In the genomic region with DNA sequence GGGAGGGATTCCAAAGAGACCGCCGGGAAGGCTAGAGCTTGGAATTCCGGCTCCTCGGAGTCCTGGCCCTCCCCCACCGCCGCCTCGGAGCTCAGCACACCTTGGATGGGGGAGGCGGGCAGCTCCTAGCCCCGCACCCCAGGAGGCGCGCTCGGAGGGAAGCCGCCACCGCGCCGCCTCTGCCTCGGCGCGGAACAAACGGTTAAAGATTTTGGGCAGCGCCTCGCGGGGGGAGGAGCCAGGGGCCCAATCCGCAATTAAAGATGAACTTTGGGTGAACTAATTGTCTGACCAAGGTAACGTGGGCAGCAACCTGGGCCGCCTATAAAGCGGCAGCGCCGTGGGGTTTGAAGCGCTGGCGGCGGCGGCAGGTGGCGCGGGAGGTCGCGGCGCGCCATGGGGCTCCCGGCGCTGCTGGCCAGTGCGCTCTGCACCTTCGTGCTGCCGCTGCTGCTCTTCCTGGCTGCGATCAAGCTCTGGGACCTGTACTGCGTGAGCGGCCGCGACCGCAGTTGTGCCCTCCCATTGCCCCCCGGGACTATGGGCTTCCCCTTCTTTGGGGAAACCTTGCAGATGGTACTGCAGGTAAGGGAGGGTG, we compare ENCODE assay signal across 1 cellular context.
TF ChIP-seq lines count a peak whose summit lies in the region.

Gene CYP26A1 (plus strand): TSS at position 355 of the 598 bp plus-strand sequence. CDS start 42 bp downstream, at position 397.

TF ChIP-seq in HepG2, 621 proteins besides CTCF, POLR2A, EP300 and RAD21 (continued from another document and continues in another):
- TF ChIP-seq, protein P1, sequence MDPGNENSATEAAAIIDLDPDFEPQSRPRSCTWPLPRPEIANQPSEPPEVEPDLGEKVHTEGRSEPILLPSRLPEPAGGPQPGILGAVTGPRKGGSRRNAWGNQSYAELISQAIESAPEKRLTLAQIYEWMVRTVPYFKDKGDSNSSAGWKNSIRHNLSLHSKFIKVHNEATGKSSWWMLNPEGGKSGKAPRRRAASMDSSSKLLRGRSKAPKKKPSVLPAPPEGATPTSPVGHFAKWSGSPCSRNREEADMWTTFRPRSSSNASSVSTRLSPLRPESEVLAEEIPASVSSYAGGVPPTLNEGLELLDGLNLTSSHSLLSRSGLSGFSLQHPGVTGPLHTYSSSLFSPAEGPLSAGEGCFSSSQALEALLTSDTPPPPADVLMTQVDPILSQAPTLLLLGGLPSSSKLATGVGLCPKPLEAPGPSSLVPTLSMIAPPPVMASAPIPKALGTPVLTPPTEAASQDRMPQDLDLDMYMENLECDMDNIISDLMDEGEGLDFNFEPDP (CRISPR knock-in tag; conservative IDR thresholded peaks at IDR 0.05) = no peak
- TF ChIP-seq ZNF740 (CRISPR knock-in tag; IDR thresholded peaks at IDR 0.05) (no peak), PCBP2 (optimal IDR thresholded peaks at IDR 0.05; ENCODE audit: low read depth, low read length, poor library complexity, severe bottlenecking) (no peak), ZNF552 (CRISPR knock-in tag; IDR thresholded peaks at IDR 0.05; ENCODE audit: borderline replicate concordance) (no peak), DMAP1 (CRISPR knock-in tag; IDR thresholded peaks at IDR 0.05) (no peak), RARA (CRISPR knock-in tag; IDR thresholded peaks at IDR 0.05) (0 out of 2 replicates have a peak, but pooled peaks have one; percentile 12), ZNF414 (CRISPR knock-in tag; IDR thresholded peaks at IDR 0.05) (no peak), ZNF816 (CRISPR knock-in tag; IDR thresholded peaks at IDR 0.05; ENCODE audit: borderline replicate concordance) (no peak), JUN (CRISPR knock-in tag; IDR thresholded peaks at IDR 0.05) (no peak), HMG20A (CRISPR knock-in tag; IDR thresholded peaks at IDR 0.05; ENCODE audit: borderline replicate concordance) (no peak), ZNF687 (CRISPR knock-in tag; IDR thresholded peaks at IDR 0.05) (peak; percentile 54), HNRNPLL (IDR thresholded peaks at IDR 0.05; ENCODE audit: low read depth, low read length, poor library complexity, severe bottlenecking) (peak; percentile 56), HNRNPK (IDR thresholded peaks at IDR 0.05; ENCODE audit: low read depth, low read length, poor library complexity, severe bottlenecking) (no peak), AGO1 (IDR thresholded peaks at IDR 0.05; ENCODE audit: low read depth, low read length, poor library complexity, severe bottlenecking) (no peak), RBFOX2 (IDR thresholded peaks at IDR 0.05; ENCODE audit: low read depth, low read length) (0 out of 2 replicates have a peak, but pooled peaks have one; percentile 24), PHF8 (CRISPR knock-in tag; IDR thresholded peaks at IDR 0.05) (no peak), ZNF20 (CRISPR knock-in tag; IDR thresholded peaks at IDR 0.05) (no peak), TSC22D2 (CRISPR knock-in tag; IDR thresholded peaks at IDR 0.05; ENCODE audit: borderline replicate concordance) (no peak), NFRKB (IDR thresholded peaks at IDR 0.05) (no peak), ZFX (CRISPR knock-in tag; IDR thresholded peaks at IDR 0.05; ENCODE audit: low read depth) (no peak), GTF3A (CRISPR knock-in tag; conservative IDR thresholded peaks at IDR 0.05) (no peak), ZNF124 (CRISPR knock-in tag; IDR thresholded peaks at IDR 0.05) (no peak), THYN1 (CRISPR knock-in tag; IDR thresholded peaks at IDR 0.05; ENCODE audit: borderline replicate concordance, low read depth) (no peak), RFX3 (CRISPR knock-in tag; IDR thresholded peaks at IDR 0.05) (no peak), HOXD1 (CRISPR knock-in tag; IDR thresholded peaks at IDR 0.05) (no peak), FOXP1 (IDR thresholded peaks at IDR 0.05) (no peak), FOXP1 (CRISPR knock-in tag; IDR thresholded peaks at IDR 0.05) (no peak), ZBTB44 (CRISPR knock-in tag; IDR thresholded peaks at IDR 0.05) (no peak), DR1 (CRISPR knock-in tag; IDR thresholded peaks at IDR 0.05) (no peak), RELA (CRISPR knock-in tag; IDR thresholded peaks at IDR 0.05) (no peak), ZBTB25 (CRISPR knock-in tag; IDR thresholded peaks at IDR 0.05) (no peak), ZMAT3 (CRISPR knock-in tag; conservative IDR thresholded peaks at IDR 0.05) (no peak), ZNF788 (CRISPR knock-in tag; IDR thresholded peaks at IDR 0.05; ENCODE audit: borderline replicate concordance) (no peak)
- TF ChIP-seq, protein P2, sequence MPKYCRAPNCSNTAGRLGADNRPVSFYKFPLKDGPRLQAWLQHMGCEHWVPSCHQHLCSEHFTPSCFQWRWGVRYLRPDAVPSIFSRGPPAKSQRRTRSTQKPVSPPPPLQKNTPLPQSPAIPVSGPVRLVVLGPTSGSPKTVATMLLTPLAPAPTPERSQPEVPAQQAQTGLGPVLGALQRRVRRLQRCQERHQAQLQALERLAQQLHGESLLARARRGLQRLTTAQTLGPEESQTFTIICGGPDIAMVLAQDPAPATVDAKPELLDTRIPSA (CRISPR knock-in tag; IDR thresholded peaks at IDR 0.05; ENCODE audit: borderline replicate concordance) = no peak
- TF ChIP-seq, protein P3, sequence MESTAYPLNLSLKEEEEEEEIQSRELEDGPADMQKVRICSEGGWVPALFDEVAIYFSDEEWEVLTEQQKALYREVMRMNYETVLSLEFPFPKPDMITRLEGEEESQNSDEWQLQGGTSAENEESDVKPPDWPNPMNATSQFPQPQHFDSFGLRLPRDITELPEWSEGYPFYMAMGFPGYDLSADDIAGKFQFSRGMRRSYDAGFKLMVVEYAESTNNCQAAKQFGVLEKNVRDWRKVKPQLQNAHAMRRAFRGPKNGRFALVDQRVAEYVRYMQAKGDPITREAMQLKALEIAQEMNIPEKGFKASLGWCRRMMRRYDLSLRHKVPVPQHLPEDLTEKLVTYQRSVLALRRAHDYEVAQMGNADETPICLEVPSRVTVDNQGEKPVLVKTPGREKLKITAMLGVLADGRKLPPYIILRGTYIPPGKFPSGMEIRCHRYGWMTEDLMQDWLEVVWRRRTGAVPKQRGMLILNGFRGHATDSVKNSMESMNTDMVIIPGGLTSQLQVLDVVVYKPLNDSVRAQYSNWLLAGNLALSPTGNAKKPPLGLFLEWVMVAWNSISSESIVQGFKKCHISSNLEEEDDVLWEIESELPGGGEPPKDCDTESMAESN (CRISPR knock-in tag; conservative IDR thresholded peaks at IDR 0.05) = no peak
- TF ChIP-seq, protein P4, sequence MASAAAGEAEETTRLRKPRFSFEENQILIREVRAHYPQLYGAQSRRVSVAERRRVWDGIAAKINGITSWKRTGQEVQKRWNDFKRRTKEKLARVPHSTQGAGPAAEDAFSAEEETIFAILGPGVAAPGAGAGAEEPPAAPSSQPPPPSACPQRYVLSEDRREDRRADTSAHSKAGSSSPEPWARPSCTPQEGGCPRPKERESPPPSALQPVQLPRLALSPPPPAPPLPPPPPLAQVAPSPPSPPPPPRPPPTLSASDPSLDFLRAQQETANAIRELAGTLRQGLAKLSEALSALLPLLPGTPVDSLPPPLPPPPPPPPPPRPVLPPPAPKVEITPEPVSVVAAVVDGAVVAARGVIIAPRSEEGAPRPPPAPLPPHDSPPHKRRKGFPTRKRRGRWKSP (CRISPR knock-in tag; IDR thresholded peaks at IDR 0.05) = peak; percentile 88
- TF ChIP-seq, protein P5, sequence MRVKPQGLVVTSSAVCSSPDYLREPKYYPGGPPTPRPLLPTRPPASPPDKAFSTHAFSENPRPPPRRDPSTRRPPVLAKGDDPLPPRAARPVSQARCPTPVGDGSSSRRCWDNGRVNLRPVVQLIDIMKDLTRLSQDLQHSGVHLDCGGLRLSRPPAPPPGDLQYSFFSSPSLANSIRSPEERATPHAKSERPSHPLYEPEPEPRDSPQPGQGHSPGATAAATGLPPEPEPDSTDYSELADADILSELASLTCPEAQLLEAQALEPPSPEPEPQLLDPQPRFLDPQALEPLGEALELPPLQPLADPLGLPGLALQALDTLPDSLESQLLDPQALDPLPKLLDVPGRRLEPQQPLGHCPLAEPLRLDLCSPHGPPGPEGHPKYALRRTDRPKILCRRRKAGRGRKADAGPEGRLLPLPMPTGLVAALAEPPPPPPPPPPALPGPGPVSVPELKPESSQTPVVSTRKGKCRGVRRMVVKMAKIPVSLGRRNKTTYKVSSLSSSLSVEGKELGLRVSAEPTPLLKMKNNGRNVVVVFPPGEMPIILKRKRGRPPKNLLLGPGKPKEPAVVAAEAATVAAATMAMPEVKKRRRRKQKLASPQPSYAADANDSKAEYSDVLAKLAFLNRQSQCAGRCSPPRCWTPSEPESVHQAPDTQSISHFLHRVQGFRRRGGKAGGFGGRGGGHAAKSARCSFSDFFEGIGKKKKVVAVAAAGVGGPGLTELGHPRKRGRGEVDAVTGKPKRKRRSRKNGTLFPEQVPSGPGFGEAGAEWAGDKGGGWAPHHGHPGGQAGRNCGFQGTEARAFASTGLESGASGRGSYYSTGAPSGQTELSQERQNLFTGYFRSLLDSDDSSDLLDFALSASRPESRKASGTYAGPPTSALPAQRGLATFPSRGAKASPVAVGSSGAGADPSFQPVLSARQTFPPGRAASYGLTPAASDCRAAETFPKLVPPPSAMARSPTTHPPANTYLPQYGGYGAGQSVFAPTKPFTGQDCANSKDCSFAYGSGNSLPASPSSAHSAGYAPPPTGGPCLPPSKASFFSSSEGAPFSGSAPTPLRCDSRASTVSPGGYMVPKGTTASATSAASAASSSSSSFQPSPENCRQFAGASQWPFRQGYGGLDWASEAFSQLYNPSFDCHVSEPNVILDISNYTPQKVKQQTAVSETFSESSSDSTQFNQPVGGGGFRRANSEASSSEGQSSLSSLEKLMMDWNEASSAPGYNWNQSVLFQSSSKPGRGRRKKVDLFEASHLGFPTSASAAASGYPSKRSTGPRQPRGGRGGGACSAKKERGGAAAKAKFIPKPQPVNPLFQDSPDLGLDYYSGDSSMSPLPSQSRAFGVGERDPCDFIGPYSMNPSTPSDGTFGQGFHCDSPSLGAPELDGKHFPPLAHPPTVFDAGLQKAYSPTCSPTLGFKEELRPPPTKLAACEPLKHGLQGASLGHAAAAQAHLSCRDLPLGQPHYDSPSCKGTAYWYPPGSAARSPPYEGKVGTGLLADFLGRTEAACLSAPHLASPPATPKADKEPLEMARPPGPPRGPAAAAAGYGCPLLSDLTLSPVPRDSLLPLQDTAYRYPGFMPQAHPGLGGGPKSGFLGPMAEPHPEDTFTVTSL (CRISPR knock-in tag; IDR thresholded peaks at IDR 0.05; ENCODE audit: borderline replicate concordance) = no peak
- TF ChIP-seq, protein P6, sequence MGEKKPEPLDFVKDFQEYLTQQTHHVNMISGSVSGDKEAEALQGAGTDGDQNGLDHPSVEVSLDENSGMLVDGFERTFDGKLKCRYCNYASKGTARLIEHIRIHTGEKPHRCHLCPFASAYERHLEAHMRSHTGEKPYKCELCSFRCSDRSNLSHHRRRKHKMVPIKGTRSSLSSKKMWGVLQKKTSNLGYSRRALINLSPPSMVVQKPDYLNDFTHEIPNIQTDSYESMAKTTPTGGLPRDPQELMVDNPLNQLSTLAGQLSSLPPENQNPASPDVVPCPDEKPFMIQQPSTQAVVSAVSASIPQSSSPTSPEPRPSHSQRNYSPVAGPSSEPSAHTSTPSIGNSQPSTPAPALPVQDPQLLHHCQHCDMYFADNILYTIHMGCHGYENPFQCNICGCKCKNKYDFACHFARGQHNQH (CRISPR knock-in tag; IDR thresholded peaks at IDR 0.05) = no peak
